In the genomic region with DNA sequence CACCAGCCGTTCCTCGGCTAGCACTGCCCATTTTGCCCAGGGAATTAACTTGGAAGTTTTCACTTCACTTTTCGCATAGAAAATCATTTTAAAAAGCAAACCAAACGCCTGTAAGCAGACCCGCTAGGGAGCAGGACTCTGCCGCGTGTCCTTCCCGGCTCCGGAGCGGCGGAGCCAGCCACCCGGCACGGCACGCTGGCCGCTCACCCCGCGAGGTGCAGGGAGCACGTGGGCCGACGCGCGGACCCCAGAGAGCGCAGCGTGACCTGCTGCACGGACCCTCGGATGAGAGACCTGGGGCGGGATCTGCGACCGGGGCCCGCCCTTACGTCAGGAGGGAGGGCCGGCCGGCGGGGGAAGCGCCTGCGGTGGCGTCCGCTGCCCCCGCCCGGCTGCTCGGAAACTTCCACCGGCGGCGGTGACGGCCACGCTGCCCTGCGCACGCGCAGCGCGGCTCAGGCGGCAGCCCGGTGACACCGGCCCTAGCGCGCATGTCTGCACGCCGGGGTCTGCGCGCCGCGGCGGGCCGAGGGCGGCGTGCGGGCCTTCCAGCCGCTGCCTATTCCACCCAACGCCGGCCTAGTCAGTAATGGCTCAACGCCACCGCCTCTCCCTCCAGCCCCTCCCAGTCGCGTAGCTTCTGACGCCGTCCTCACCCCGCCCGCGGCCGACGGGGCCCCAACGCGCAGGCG, we compare ENCODE assay signal across 1 cellular context.
TF ChIP-seq lines count a peak whose summit lies in the region.

No MANE protein-coding gene starts in this region.

TF ChIP-seq in GM12878, 131 proteins besides CTCF, POLR2A, EP300 and RAD21 (continued from another document and continues in another):
- TF ChIP-seq, protein P1, sequence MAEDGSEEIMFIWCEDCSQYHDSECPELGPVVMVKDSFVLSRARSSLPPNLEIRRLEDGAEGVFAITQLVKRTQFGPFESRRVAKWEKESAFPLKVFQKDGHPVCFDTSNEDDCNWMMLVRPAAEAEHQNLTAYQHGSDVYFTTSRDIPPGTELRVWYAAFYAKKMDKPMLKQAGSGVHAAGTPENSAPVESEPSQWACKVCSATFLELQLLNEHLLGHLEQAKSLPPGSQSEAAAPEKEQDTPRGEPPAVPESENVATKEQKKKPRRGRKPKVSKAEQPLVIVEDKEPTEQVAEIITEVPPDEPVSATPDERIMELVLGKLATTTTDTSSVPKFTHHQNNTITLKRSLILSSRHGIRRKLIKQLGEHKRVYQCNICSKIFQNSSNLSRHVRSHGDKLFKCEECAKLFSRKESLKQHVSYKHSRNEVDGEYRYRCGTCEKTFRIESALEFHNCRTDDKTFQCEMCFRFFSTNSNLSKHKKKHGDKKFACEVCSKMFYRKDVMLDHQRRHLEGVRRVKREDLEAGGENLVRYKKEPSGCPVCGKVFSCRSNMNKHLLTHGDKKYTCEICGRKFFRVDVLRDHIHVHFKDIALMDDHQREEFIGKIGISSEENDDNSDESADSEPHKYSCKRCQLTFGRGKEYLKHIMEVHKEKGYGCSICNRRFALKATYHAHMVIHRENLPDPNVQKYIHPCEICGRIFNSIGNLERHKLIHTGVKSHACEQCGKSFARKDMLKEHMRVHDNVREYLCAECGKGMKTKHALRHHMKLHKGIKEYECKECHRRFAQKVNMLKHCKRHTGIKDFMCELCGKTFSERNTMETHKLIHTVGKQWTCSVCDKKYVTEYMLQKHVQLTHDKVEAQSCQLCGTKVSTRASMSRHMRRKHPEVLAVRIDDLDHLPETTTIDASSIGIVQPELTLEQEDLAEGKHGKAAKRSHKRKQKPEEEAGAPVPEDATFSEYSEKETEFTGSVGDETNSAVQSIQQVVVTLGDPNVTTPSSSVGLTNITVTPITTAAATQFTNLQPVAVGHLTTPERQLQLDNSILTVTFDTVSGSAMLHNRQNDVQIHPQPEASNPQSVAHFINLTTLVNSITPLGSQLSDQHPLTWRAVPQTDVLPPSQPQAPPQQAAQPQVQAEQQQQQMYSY (CRISPR knock-in tag; IDR thresholded peaks at IDR 0.05): no peak
- TF ChIP-seq, protein P2, sequence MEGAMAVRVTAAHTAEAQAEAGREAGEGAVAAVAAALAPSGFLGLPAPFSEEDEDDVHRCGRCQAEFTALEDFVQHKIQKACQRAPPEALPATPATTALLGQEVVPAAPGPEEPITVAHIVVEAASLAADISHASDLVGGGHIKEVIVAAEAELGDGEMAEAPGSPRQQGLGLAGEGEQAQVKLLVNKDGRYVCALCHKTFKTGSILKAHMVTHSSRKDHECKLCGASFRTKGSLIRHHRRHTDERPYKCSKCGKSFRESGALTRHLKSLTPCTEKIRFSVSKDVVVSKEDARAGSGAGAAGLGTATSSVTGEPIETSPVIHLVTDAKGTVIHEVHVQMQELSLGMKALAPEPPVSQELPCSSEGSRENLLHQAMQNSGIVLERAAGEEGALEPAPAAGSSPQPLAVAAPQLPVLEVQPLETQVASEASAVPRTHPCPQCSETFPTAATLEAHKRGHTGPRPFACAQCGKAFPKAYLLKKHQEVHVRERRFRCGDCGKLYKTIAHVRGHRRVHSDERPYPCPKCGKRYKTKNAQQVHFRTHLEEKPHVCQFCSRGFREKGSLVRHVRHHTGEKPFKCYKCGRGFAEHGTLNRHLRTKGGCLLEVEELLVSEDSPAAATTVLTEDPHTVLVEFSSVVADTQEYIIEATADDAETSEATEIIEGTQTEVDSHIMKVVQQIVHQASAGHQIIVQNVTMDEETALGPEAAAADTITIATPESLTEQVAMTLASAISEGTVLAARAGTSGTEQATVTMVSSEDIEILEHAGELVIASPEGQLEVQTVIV (IDR thresholded peaks at IDR 0.05; ENCODE audit: borderline replicate concordance, partially characterized antibody): no peak
- TF ChIP-seq NR2F1 (conservative IDR thresholded peaks at IDR 0.05) (peak; percentile 71), CHD1 (IDR thresholded peaks at IDR 0.05; ENCODE audit: low read depth, low read length) (no peak), SP1 (IDR thresholded peaks at IDR 0.05; ENCODE audit: low read depth, low read length) (peak; percentile 24), BMI1 (IDR thresholded peaks at IDR 0.05; ENCODE audit: borderline replicate concordance) (no peak), TCF3 (IDR thresholded peaks at IDR 0.05; ENCODE audit: borderline replicate concordance, insufficient read depth, low read depth, low read length) (peak; percentile 46; the same call in 1 of the 2 replicates), IRF4 (IDR thresholded peaks at IDR 0.05; ENCODE audit: low read depth, low read length) (no peak), BCL11A (IDR thresholded peaks at IDR 0.05; ENCODE audit: low read depth, low read length) (no peak), RB1 (IDR thresholded peaks at IDR 0.05; ENCODE audit: borderline replicate concordance) (peak; percentile 74; the same call in 1 of the 2 replicates), WRNIP1 (IDR thresholded peaks at IDR 0.05; ENCODE audit: borderline replicate concordance, low read depth, low read length) (no peak), HDGF (IDR thresholded peaks at IDR 0.05) (no peak), SMARCA5 (IDR thresholded peaks at IDR 0.05) (peak; percentile 45; the same call in 1 of the 2 replicates), POLR2AphosphoS5 (IDR thresholded peaks at IDR 0.05; ENCODE audit: low read length) (peak; percentile 61), RFX5 (IDR thresholded peaks at IDR 0.05; ENCODE audit: low read depth, low read length) (no peak), ZNF217 (IDR thresholded peaks at IDR 0.05) (0 out of 2 replicates have a peak, but pooled peaks have one; percentile 22), ETV6 (conservative IDR thresholded peaks at IDR 0.05 in 1 of 2, IDR thresholded peaks at IDR 0.05 in 1 of 2; ENCODE audit: borderline replicate concordance in 1 of 2, low read depth in 1 of 2) (peak in 1 of 2 experiments; percentile 22; a peak in 1 of 4 replicates), HCFC1 (IDR thresholded peaks at IDR 0.05; ENCODE audit: low read length) (peak; percentile 27; the same call in 1 of the 2 replicates), MXI1 (IDR thresholded peaks at IDR 0.05; ENCODE audit: low read depth, low read length) (peak; percentile 74; the same call in 1 of the 2 replicates), SIN3A (IDR thresholded peaks at IDR 0.05; ENCODE audit: low read depth, low read length) (no peak), TARDBP (IDR thresholded peaks at IDR 0.05; ENCODE audit: borderline replicate concordance) (no peak; the same call in 1 of the 2 replicates), ASH2L (IDR thresholded peaks at IDR 0.05; ENCODE audit: borderline replicate concordance, low read depth) (no peak), STAT3 (IDR thresholded peaks at IDR 0.05; ENCODE audit: low read depth, low read length) (no peak), PAX8 (IDR thresholded peaks at IDR 0.05) (no peak), MYB (IDR thresholded peaks at IDR 0.05; ENCODE audit: borderline replicate concordance, low read depth, low read length) (no peak), CBX5 (IDR thresholded peaks at IDR 0.05; ENCODE audit: low read depth) (no peak), ZNF622 (IDR thresholded peaks at IDR 0.05) (no peak), CEBPB (IDR thresholded peaks at IDR 0.05; ENCODE audit: borderline replicate concordance in 1 of 2, low read depth in 2 of 2, low read length in 2 of 2) (no peak), PML (IDR thresholded peaks at IDR 0.05; ENCODE audit: low read length) (no peak), POU2F2 (IDR thresholded peaks at IDR 0.05; ENCODE audit: borderline replicate concordance, low read depth, low read length) (no peak; the same call in 2 of the 3 replicates), RCOR1 (conservative IDR thresholded peaks at IDR 0.05; ENCODE audit: low read depth, low read length) (no peak), SIX5 (IDR thresholded peaks at IDR 0.05; ENCODE audit: low read depth, low read length, severe bottlenecking) (no peak), BACH1 (IDR thresholded peaks at IDR 0.05; ENCODE audit: borderline replicate concordance) (peak; percentile 81), NR2C1 (IDR thresholded peaks at IDR 0.05) (peak; percentile 48), RBBP5 (conservative IDR thresholded peaks at IDR 0.05) (no peak)
- TF ChIP-seq, protein P3, sequence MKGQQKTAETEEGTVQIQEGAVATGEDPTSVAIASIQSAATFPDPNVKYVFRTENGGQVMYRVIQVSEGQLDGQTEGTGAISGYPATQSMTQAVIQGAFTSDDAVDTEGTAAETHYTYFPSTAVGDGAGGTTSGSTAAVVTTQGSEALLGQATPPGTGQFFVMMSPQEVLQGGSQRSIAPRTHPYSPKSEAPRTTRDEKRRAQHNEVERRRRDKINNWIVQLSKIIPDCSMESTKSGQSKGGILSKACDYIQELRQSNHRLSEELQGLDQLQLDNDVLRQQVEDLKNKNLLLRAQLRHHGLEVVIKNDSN (IDR thresholded peaks at IDR 0.05; ENCODE audit: borderline replicate concordance, extremely low read length, insufficient read depth, low read depth, low read length): peak; percentile 67
- TF ChIP-seq, protein P4, sequence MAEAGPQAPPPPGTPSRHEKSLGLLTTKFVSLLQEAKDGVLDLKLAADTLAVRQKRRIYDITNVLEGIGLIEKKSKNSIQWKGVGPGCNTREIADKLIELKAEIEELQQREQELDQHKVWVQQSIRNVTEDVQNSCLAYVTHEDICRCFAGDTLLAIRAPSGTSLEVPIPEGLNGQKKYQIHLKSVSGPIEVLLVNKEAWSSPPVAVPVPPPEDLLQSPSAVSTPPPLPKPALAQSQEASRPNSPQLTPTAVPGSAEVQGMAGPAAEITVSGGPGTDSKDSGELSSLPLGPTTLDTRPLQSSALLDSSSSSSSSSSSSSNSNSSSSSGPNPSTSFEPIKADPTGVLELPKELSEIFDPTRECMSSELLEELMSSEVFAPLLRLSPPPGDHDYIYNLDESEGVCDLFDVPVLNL (IDR thresholded peaks at IDR 0.05; ENCODE audit: low read depth, low read length): no peak
- TF ChIP-seq, protein P5, sequence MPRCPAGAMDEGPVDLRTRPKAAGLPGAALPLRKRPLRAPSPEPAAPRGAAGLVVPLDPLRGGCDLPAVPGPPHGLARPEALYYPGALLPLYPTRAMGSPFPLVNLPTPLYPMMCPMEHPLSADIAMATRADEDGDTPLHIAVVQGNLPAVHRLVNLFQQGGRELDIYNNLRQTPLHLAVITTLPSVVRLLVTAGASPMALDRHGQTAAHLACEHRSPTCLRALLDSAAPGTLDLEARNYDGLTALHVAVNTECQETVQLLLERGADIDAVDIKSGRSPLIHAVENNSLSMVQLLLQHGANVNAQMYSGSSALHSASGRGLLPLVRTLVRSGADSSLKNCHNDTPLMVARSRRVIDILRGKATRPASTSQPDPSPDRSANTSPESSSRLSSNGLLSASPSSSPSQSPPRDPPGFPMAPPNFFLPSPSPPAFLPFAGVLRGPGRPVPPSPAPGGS (IDR thresholded peaks at IDR 0.05; ENCODE audit: borderline replicate concordance, insufficient read depth, low read depth, low read length, poor library complexity, severe bottlenecking): no peak
- TF ChIP-seq, protein P6, sequence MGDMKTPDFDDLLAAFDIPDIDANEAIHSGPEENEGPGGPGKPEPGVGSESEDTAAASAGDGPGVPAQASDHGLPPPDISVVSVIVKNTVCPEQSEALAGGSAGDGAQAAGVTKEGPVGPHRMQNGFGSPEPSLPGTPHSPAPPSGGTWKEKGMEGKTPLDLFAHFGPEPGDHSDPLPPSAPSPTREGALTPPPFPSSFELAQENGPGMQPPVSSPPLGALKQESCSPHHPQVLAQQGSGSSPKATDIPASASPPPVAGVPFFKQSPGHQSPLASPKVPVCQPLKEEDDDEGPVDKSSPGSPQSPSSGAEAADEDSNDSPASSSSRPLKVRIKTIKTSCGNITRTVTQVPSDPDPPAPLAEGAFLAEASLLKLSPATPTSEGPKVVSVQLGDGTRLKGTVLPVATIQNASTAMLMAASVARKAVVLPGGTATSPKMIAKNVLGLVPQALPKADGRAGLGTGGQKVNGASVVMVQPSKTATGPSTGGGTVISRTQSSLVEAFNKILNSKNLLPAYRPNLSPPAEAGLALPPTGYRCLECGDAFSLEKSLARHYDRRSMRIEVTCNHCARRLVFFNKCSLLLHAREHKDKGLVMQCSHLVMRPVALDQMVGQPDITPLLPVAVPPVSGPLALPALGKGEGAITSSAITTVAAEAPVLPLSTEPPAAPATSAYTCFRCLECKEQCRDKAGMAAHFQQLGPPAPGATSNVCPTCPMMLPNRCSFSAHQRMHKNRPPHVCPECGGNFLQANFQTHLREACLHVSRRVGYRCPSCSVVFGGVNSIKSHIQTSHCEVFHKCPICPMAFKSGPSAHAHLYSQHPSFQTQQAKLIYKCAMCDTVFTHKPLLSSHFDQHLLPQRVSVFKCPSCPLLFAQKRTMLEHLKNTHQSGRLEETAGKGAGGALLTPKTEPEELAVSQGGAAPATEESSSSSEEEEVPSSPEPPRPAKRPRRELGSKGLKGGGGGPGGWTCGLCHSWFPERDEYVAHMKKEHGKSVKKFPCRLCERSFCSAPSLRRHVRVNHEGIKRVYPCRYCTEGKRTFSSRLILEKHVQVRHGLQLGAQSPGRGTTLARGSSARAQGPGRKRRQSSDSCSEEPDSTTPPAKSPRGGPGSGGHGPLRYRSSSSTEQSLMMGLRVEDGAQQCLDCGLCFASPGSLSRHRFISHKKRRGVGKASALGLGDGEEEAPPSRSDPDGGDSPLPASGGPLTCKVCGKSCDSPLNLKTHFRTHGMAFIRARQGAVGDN (IDR thresholded peaks at IDR 0.05): peak; percentile 76
- TF ChIP-seq, protein P7, sequence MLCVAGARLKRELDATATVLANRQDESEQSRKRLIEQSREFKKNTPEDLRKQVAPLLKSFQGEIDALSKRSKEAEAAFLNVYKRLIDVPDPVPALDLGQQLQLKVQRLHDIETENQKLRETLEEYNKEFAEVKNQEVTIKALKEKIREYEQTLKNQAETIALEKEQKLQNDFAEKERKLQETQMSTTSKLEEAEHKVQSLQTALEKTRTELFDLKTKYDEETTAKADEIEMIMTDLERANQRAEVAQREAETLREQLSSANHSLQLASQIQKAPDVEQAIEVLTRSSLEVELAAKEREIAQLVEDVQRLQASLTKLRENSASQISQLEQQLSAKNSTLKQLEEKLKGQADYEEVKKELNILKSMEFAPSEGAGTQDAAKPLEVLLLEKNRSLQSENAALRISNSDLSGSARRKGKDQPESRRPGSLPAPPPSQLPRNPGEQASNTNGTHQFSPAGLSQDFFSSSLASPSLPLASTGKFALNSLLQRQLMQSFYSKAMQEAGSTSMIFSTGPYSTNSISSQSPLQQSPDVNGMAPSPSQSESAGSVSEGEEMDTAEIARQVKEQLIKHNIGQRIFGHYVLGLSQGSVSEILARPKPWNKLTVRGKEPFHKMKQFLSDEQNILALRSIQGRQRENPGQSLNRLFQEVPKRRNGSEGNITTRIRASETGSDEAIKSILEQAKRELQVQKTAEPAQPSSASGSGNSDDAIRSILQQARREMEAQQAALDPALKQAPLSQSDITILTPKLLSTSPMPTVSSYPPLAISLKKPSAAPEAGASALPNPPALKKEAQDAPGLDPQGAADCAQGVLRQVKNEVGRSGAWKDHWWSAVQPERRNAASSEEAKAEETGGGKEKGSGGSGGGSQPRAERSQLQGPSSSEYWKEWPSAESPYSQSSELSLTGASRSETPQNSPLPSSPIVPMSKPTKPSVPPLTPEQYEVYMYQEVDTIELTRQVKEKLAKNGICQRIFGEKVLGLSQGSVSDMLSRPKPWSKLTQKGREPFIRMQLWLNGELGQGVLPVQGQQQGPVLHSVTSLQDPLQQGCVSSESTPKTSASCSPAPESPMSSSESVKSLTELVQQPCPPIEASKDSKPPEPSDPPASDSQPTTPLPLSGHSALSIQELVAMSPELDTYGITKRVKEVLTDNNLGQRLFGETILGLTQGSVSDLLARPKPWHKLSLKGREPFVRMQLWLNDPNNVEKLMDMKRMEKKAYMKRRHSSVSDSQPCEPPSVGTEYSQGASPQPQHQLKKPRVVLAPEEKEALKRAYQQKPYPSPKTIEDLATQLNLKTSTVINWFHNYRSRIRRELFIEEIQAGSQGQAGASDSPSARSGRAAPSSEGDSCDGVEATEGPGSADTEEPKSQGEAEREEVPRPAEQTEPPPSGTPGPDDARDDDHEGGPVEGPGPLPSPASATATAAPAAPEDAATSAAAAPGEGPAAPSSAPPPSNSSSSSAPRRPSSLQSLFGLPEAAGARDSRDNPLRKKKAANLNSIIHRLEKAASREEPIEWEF (IDR thresholded peaks at IDR 0.05; ENCODE audit: insufficient replicate concordance, low read depth, low read length): no peak
